Comparison of ENCODE assay signal across 30 cellular contexts in the genomic region with DNA sequence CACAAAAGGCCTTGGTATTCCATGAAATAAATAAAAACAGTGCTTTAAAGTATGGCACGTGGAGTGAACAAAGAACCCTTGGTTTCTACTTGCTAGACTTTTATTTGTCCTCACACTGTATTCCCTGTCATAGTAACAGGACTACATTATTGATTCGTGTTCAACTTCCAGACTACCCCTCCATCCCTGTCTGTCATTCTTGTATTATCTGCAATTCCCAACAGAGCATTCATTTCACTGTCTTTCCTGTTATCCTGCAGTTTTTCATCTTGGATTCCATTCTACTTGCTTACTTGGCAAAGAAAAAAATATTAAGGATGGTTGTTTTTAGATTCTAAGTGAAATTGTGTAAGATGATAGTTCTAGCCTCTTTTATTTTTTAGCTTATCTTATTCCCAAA.
"Had no signal": no experiment of that assay in that cellular context is flagged by ENCODE, and none has a peak within 500 bp of the region (broad histone marks: within the 10 kb centered on the region; RNA-seq: fewer than 3 reads in every experiment).

No MANE protein-coding gene starts in this region.

- H3K27me3 Mint-ChIP-seq: activated naive CD4-positive, alpha-beta T cell treated with anti-CD3 and anti-CD28 coated beads, Interleukin-2, amount 10 ng/mL, durations not matched to agents 7 days and 5 days had no signal

- H3K36me3 Mint-ChIP-seq: activated naive CD4-positive, alpha-beta T cell treated with anti-CD3 and anti-CD28 coated beads, Interleukin-2, amount 10 ng/mL, durations not matched to agents 7 days and 5 days; activated naive CD4-positive, alpha-beta T cell treated with anti-CD3 and anti-CD28 coated beads, Interleukin-2, amount 50 U/mL, for 72 hours; activated naive CD8-positive, alpha-beta T cell treated with anti-CD3 and anti-CD28 coated beads, Interleukin-2, amount 10 ng/mL, durations not matched to agents 7 days and 5 days had no signal

- H3K4me1 Mint-ChIP-seq: activated B cell treated with CpG ODN at 0.5 μM for 24 hours; activated naive CD4-positive, alpha-beta T cell treated with anti-CD3 and anti-CD28 coated beads, Interleukin-2, amount 10 ng/mL, durations not matched to agents 7 days and 5 days; activated naive CD8-positive, alpha-beta T cell treated with anti-CD3 and anti-CD28 coated beads, Interleukin-2, amount 10 ng/mL, durations not matched to agents 7 days and 5 days; central memory CD8-positive, alpha-beta T cell; endodermal cell had no signal

- H3K36me3 ChIP-seq: ascending aorta, brain microvascular endothelial cell, heart left ventricle, WERI-Rb-1 had no signal

- H3K4me3 ChIP-seq: ascending aorta, coronary artery, dorsolateral prefrontal cortex, heart left ventricle had no signal

- H3K27me3 ChIP-seq: ascending aorta, brain microvascular endothelial cell, dorsolateral prefrontal cortex, heart left ventricle had no signal

- H3K4me1 ChIP-seq: ascending aorta, heart left ventricle had no signal

- H3K27ac ChIP-seq: ascending aorta, brain microvascular endothelial cell, coronary artery, dorsolateral prefrontal cortex, heart left ventricle, WERI-Rb-1 had no signal

- ATAC-seq: activated CD4-positive, CD25-positive, alpha-beta regulatory T cell treated with anti-CD3 and anti-CD28 coated beads, Interleukin-2, amount 50 U/mL, for 24 hours; activated CD8-positive, alpha-beta T cell treated with anti-CD3 and anti-CD28 coated beads for 36 hours; activated naive CD4-positive, alpha-beta T cell treated with anti-CD3 and anti-CD28 coated beads, Interleukin-2, amount 50 U/mL, for 72 hours; esophagus mucosa; heart left ventricle; T-helper 17 cell had no signal

- H3K9me3 Mint-ChIP-seq: activated B cell treated with CpG ODN at 0.5 μM for 24 hours; activated naive CD4-positive, alpha-beta T cell treated with anti-CD3 and anti-CD28 coated beads, Interleukin-2, amount 10 ng/mL, durations not matched to agents 7 days and 5 days; activated naive CD4-positive, alpha-beta T cell treated with anti-CD3 and anti-CD28 coated beads, Interleukin-2, amount 50 U/mL, for 72 hours; activated naive CD8-positive, alpha-beta T cell treated with anti-CD3 and anti-CD28 coated beads, Interleukin-2, amount 10 ng/mL, durations not matched to agents 7 days and 5 days; activated T-helper 1 cell treated with anti-CD3 and anti-CD28 coated beads, Interleukin-12 subunit alpha, Interleukin-12 subunit beta, Interleukin-2, Interleukin-4 antibody, amounts not matched to agents 30 ng/mL and 10 ng/mL and 1 ng/mL, durations not matched to agents 14 hours and 24 hours and 36 hours; activated T-helper 2 cell treated with anti-CD3 and anti-CD28 coated beads, Interferon-gamma antibody, Interleukin-2, Interleukin-4, amounts not matched to agents 10 μg/mL and 5 μg/mL and 100 μg/mL, durations not matched to agents 14 hours and 24 hours and 36 hours; central memory CD8-positive, alpha-beta T cell; dendritic cell treated with granulocyte-macrophage colony-stimulating factor and Interleukin-4, amounts not matched to agents 40 ng/mL and 50 ng/mL, for 4 days; T-helper 2 cell treated with Interferon-gamma antibody and Interleukin-4, amounts not matched to agents 5 μg/mL and 100 μg/mL, for 36 hours had no signal

- DNase-seq: activated B cell treated with CpG ODN at 0.5 μM for 24 hours; activated CD4-positive, alpha-beta T cell treated with anti-CD3 and anti-CD28 coated beads for 48 hours; activated CD4-positive, alpha-beta T cell treated with anti-CD3 and anti-CD28 coated beads, Interleukin-2, amount 50 U/mL, for 1 hour; activated CD4-positive, alpha-beta T cell treated with anti-CD3 and anti-CD28 coated beads, Interleukin-2, amount 50 U/mL, for 48 hours; activated CD8-positive, alpha-beta memory T cell treated with anti-CD3 and anti-CD28 coated beads for 24 hours; activated CD8-positive, alpha-beta T cell treated with anti-CD3 and anti-CD28 coated beads for 36 hours; activated gamma-delta T cell; activated naive CD4-positive, alpha-beta T cell; activated naive CD4-positive, alpha-beta T cell treated with anti-CD3 and anti-CD28 coated beads, Interleukin-2, amount 10 ng/mL, durations not matched to agents 7 days and 5 days; activated naive CD8-positive, alpha-beta T cell treated with anti-CD3 and anti-CD28 coated beads, Interleukin-2, amount 10 ng/mL, durations not matched to agents 7 days and 5 days; activated T-cell treated with anti-CD3 and anti-CD28 coated beads, Interleukin-2, amount 50 U/mL, for 48 hours; brain microvascular endothelial cell; dorsolateral prefrontal cortex; effector memory CD4-positive, alpha-beta T cell; endodermal cell; foreskin fibroblast; heart left ventricle; T-helper 17 cell; T1000; WERI-Rb-1 had no signal

- H3K27ac Mint-ChIP-seq: activated B cell treated with CpG ODN at 0.5 μM for 24 hours; activated CD8-positive, alpha-beta T cell treated with anti-CD3 and anti-CD28 coated beads for 36 hours; activated naive CD4-positive, alpha-beta T cell treated with anti-CD3 and anti-CD28 coated beads, Interleukin-2, amount 10 ng/mL, durations not matched to agents 7 days and 5 days; activated naive CD4-positive, alpha-beta T cell treated with anti-CD3 and anti-CD28 coated beads, Interleukin-2, amount 50 U/mL, for 72 hours; activated naive CD8-positive, alpha-beta T cell treated with anti-CD3 and anti-CD28 coated beads, Interleukin-2, amount 10 ng/mL, durations not matched to agents 7 days and 5 days; activated T-helper 1 cell treated with anti-CD3 and anti-CD28 coated beads, Interleukin-12 subunit alpha, Interleukin-12 subunit beta, Interleukin-2, Interleukin-4 antibody, amounts not matched to agents 30 ng/mL and 10 ng/mL and 1 ng/mL, durations not matched to agents 14 hours and 24 hours and 36 hours; activated T-helper 2 cell treated with anti-CD3 and anti-CD28 coated beads, Interferon-gamma antibody, Interleukin-2, Interleukin-4, amounts not matched to agents 10 μg/mL and 5 μg/mL and 100 μg/mL, durations not matched to agents 14 hours and 24 hours and 36 hours; dendritic cell treated with granulocyte-macrophage colony-stimulating factor and Interleukin-4, amounts not matched to agents 40 ng/mL and 50 ng/mL, for 4 days; endodermal cell; T-helper 17 cell; T-helper 2 cell treated with Interferon-gamma antibody and Interleukin-4, amounts not matched to agents 5 μg/mL and 100 μg/mL, for 36 hours had no signal

- H3K9me3 ChIP-seq: ascending aorta, heart left ventricle had no signal

- H3K4me3 Mint-ChIP-seq: activated B cell treated with CpG ODN at 0.5 μM for 24 hours; activated CD8-positive, alpha-beta T cell treated with anti-CD3 and anti-CD28 coated beads for 36 hours; activated naive CD4-positive, alpha-beta T cell treated with anti-CD3 and anti-CD28 coated beads, Interleukin-2, amount 10 ng/mL, durations not matched to agents 7 days and 5 days; activated naive CD8-positive, alpha-beta T cell treated with anti-CD3 and anti-CD28 coated beads, Interleukin-2, amount 10 ng/mL, durations not matched to agents 7 days and 5 days; activated T-helper 1 cell treated with anti-CD3 and anti-CD28 coated beads, Interleukin-12 subunit alpha, Interleukin-12 subunit beta, Interleukin-2, Interleukin-4 antibody, amounts not matched to agents 30 ng/mL and 10 ng/mL and 1 ng/mL, durations not matched to agents 14 hours and 24 hours and 36 hours; central memory CD8-positive, alpha-beta T cell; dendritic cell treated with granulocyte-macrophage colony-stimulating factor and Interleukin-4, amounts not matched to agents 40 ng/mL and 50 ng/mL, for 4 days; endodermal cell; T-helper 17 cell; T-helper 2 cell treated with Interferon-gamma antibody and Interleukin-4, amounts not matched to agents 5 μg/mL and 100 μg/mL, for 36 hours had no signal
